In the genomic region with DNA sequence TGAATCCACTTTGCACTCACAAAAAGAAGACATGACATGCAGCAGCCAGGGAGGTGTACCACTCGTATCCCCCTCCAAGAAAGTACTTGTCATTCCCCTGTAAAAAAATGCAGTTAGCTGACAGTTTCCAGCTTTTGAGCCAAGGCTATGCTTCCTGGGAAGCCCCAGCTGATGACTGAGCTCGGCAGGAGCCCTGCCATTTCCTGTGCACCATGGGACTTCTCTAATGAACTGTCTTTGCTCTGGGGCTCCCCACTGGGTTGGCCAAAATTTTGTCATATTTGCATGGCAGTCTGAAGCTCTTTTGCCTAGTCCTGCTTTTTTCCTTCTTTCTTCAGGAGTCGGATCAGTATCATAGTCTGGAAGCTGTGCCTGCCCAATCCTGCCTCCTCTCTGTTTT, we compare ENCODE assay signal across 2 cellular contexts.
TF ChIP-seq lines count a peak whose summit lies in the region.

No MANE protein-coding gene starts in this region.

TF ChIP-seq in A549, 52 proteins besides CTCF, POLR2A, EP300 and RAD21:
- no peak for TF ChIP-seq MAFK (IDR thresholded peaks at IDR 0.05; ENCODE audit: partially characterized antibody)
- no peak for TF ChIP-seq MYC (IDR thresholded peaks at IDR 0.05; ENCODE audit: borderline replicate concordance, low read length)
- TF ChIP-seq SREBF2 (IDR thresholded peaks at IDR 0.05) = no peak
- no peak for TF ChIP-seq RNF2 (IDR thresholded peaks at IDR 0.05; ENCODE audit: borderline replicate concordance, low read depth)
- no peak for TF ChIP-seq MAZ (IDR thresholded peaks at IDR 0.05; ENCODE audit: borderline replicate concordance, low read depth, low read length)
- no peak for TF ChIP-seq ZSCAN20 (CRISPR knock-in tag; IDR thresholded peaks at IDR 0.05)
- no peak for TF ChIP-seq GATA3 (IDR thresholded peaks at IDR 0.05; ENCODE audit: borderline replicate concordance)
- no peak for TF ChIP-seq HES2 (IDR thresholded peaks at IDR 0.05)
- no peak for TF ChIP-seq TP53 (CRISPR knock-in tag; IDR thresholded peaks at IDR 0.05)

TF ChIP-seq in H1, 55 proteins besides CTCF, POLR2A, EP300 and RAD21:
- TF ChIP-seq RFX5 (IDR thresholded peaks at IDR 0.05; ENCODE audit: borderline replicate concordance, low read depth, low read length) = no peak
- no peak for TF ChIP-seq CEBPB (IDR thresholded peaks at IDR 0.05; ENCODE audit: low read depth, low read length)
- no peak for TF ChIP-seq SP2 (IDR thresholded peaks at IDR 0.05; ENCODE audit: low read length)
- TF ChIP-seq SIN3A (conservative IDR thresholded peaks at IDR 0.05 in 1 of 2, IDR thresholded peaks at IDR 0.05 in 1 of 2; ENCODE audit: low read depth in 1 of 2, low read length in 2 of 2) = no peak
- no peak for TF ChIP-seq MAFK (IDR thresholded peaks at IDR 0.05; ENCODE audit: low read depth, low read length)
- no peak for TF ChIP-seq RXRA (IDR thresholded peaks at IDR 0.05; ENCODE audit: insufficient read depth, low read depth, low read length)
- TF ChIP-seq FOSL1 (IDR thresholded peaks at IDR 0.05; ENCODE audit: insufficient read depth, low read depth, low read length) = no peak
- no peak for TF ChIP-seq TBP (IDR thresholded peaks at IDR 0.05; ENCODE audit: low read depth, low read length)
- TF ChIP-seq, protein P1, sequence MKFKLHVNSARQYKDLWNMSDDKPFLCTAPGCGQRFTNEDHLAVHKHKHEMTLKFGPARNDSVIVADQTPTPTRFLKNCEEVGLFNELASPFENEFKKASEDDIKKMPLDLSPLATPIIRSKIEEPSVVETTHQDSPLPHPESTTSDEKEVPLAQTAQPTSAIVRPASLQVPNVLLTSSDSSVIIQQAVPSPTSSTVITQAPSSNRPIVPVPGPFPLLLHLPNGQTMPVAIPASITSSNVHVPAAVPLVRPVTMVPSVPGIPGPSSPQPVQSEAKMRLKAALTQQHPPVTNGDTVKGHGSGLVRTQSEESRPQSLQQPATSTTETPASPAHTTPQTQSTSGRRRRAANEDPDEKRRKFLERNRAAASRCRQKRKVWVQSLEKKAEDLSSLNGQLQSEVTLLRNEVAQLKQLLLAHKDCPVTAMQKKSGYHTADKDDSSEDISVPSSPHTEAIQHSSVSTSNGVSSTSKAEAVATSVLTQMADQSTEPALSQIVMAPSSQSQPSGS (IDR thresholded peaks at IDR 0.05; ENCODE audit: low read length) = no peak
- no peak for TF ChIP-seq CHD2 (IDR thresholded peaks at IDR 0.05; ENCODE audit: low read length)
- TF ChIP-seq, protein P2, sequence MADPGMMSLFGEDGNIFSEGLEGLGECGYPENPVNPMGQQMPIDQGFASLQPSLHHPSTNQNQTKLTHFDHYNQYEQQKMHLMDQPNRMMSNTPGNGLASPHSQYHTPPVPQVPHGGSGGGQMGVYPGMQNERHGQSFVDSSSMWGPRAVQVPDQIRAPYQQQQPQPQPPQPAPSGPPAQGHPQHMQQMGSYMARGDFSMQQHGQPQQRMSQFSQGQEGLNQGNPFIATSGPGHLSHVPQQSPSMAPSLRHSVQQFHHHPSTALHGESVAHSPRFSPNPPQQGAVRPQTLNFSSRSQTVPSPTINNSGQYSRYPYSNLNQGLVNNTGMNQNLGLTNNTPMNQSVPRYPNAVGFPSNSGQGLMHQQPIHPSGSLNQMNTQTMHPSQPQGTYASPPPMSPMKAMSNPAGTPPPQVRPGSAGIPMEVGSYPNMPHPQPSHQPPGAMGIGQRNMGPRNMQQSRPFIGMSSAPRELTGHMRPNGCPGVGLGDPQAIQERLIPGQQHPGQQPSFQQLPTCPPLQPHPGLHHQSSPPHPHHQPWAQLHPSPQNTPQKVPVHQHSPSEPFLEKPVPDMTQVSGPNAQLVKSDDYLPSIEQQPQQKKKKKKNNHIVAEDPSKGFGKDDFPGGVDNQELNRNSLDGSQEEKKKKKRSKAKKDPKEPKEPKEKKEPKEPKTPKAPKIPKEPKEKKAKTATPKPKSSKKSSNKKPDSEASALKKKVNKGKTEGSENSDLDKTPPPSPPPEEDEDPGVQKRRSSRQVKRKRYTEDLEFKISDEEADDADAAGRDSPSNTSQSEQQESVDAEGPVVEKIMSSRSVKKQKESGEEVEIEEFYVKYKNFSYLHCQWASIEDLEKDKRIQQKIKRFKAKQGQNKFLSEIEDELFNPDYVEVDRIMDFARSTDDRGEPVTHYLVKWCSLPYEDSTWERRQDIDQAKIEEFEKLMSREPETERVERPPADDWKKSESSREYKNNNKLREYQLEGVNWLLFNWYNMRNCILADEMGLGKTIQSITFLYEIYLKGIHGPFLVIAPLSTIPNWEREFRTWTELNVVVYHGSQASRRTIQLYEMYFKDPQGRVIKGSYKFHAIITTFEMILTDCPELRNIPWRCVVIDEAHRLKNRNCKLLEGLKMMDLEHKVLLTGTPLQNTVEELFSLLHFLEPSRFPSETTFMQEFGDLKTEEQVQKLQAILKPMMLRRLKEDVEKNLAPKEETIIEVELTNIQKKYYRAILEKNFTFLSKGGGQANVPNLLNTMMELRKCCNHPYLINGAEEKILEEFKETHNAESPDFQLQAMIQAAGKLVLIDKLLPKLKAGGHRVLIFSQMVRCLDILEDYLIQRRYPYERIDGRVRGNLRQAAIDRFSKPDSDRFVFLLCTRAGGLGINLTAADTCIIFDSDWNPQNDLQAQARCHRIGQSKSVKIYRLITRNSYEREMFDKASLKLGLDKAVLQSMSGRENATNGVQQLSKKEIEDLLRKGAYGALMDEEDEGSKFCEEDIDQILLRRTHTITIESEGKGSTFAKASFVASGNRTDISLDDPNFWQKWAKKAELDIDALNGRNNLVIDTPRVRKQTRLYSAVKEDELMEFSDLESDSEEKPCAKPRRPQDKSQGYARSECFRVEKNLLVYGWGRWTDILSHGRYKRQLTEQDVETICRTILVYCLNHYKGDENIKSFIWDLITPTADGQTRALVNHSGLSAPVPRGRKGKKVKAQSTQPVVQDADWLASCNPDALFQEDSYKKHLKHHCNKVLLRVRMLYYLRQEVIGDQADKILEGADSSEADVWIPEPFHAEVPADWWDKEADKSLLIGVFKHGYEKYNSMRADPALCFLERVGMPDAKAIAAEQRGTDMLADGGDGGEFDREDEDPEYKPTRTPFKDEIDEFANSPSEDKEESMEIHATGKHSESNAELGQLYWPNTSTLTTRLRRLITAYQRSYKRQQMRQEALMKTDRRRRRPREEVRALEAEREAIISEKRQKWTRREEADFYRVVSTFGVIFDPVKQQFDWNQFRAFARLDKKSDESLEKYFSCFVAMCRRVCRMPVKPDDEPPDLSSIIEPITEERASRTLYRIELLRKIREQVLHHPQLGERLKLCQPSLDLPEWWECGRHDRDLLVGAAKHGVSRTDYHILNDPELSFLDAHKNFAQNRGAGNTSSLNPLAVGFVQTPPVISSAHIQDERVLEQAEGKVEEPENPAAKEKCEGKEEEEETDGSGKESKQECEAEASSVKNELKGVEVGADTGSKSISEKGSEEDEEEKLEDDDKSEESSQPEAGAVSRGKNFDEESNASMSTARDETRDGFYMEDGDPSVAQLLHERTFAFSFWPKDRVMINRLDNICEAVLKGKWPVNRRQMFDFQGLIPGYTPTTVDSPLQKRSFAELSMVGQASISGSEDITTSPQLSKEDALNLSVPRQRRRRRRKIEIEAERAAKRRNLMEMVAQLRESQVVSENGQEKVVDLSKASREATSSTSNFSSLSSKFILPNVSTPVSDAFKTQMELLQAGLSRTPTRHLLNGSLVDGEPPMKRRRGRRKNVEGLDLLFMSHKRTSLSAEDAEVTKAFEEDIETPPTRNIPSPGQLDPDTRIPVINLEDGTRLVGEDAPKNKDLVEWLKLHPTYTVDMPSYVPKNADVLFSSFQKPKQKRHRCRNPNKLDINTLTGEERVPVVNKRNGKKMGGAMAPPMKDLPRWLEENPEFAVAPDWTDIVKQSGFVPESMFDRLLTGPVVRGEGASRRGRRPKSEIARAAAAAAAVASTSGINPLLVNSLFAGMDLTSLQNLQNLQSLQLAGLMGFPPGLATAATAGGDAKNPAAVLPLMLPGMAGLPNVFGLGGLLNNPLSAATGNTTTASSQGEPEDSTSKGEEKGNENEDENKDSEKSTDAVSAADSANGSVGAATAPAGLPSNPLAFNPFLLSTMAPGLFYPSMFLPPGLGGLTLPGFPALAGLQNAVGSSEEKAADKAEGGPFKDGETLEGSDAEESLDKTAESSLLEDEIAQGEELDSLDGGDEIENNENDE (IDR thresholded peaks at IDR 0.05; ENCODE audit: insufficient replicate concordance, low read length) = no peak
TF ChIP-seq in H1: peak in this region for 0.
